In the genomic region with DNA sequence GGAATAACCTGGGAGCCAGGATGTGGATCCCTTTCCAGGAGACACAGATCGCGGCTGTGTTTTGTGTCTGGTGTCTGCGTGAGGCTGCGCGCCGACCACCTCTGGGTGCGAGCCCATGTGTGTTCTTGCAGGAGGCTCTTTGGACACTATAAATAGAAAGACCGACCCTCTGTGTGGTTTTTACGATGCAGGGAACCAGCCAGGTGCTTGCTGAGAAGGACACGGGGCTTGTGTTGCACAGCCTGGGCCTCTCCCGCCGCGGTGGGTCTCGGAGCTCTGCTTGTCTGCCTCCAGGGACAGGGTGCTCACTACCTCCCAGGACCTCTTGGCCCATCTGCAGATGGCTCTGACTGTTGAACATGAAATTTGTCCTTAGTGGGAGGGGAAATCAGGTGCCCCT, we compare ENCODE assay signal across 9 cellular contexts. TPM values are rescaled to one million over a fixed set of nuclear protein-coding genes. Genes with fewer than 3 reads are reported as not detected.
DNase-seq lines count a peak whose midpoint lies in the region; ATAC-seq and TF ChIP-seq lines count a peak whose summit lies in the region.
"Had no signal": no experiment of that assay in that cellular context is flagged by ENCODE, and none has a peak within 500 bp of the region (broad histone marks: within the 10 kb centered on the region; RNA-seq: fewer than 3 reads in every experiment).

No MANE protein-coding gene starts in this region.

- peaks cover 47% of the 10 kb centered on the region for H3K27me3 Mint-ChIP-seq in T-helper 2 cell treated with Interferon-gamma antibody and Interleukin-4, amounts not matched to agents 5 μg/mL and 100 μg/mL, for 36 hours (ENCODE audit: low read depth)

- peak overlapping the region; percentile 82 for H3K4me2 ChIP-seq in fibroblast of lung (ENCODE audit: extremely low read depth, insufficient read depth, low read length)

- H3K36me3 ChIP-seq in fibroblast of lung (ENCODE audit: control insufficient read depth, insufficient read depth, low read length), result no peaks in the 10 kb centered on the region

- no peaks in the 10 kb centered on the region for H3K79me2 ChIP-seq in fibroblast of lung (ENCODE audit: control insufficient read depth, insufficient read depth, low read length)

- H3K27ac ChIP-seq in fibroblast of lung (ENCODE audit: insufficient read depth, low read length), result no peak overlapping the region

- peak overlapping the region; percentile 68 for H2AFZ ChIP-seq in fibroblast of lung (ENCODE audit: low read length)

- no peaks in the 10 kb centered on the region for H3K36me3 Mint-ChIP-seq in T-helper 2 cell treated with Interferon-gamma antibody and Interleukin-4, amounts not matched to agents 5 μg/mL and 100 μg/mL, for 36 hours (ENCODE audit: low read depth)

- no peak overlapping the region for H3K27ac Mint-ChIP-seq in T-helper 2 cell treated with Interferon-gamma antibody and Interleukin-4, amounts not matched to agents 5 μg/mL and 100 μg/mL, for 36 hours

- H3K4me3 ChIP-seq in fibroblast of lung (replicated peaks in 1 of 4; ENCODE audit: control extremely low read depth in 1 of 4, insufficient read depth in 1 of 4, low read depth in 3 of 4, low read length in 4 of 4), result peak overlapping the region; percentile 33 to 65 (median 50)
- H3K4me3 ChIP-seq in retinal pigment epithelial cell (ENCODE audit: low read length), result peak overlapping the region; percentile 45

- H3K4me1 ChIP-seq in fibroblast of lung (ENCODE audit: control insufficient read depth, extremely low read depth, insufficient read depth, low read length), result peaks cover 7% of the 10 kb centered on the region

- H3K4me3 Mint-ChIP-seq in T-helper 2 cell treated with Interferon-gamma antibody and Interleukin-4, amounts not matched to agents 5 μg/mL and 100 μg/mL, for 36 hours, result peak overlapping the region; percentile 44

- DNase-seq in T-helper 2 cell treated with Interferon-gamma antibody and Interleukin-4, amounts not matched to agents 5 μg/mL and 100 μg/mL, for 36 hours (ENCODE audit: low spot score), result no peak
- no peak for DNase-seq in T-helper 2 cell
- no peak for DNase-seq in fibroblast of lung (ENCODE audit: low read depth in 2 of 2)
- no peak for DNase-seq in retinal pigment epithelial cell (ENCODE audit: low read depth)
- no peak for DNase-seq in putamen (ENCODE audit: low spot score)
- DNase-seq in COLO668 (lab: John Stamatoyannopoulos, UW; ENCODE audit: unreplicated experiment), result no peak
- DNase-seq: left ventricle myocardium superior had no signal

- ATAC-seq in SK-N-SH treated with all-trans-retinoic acid at 6 μM for 48 hours (peak; percentile 50), HG02678 (IDR thresholded peaks at IDR 0.05; ENCODE audit: unreplicated experiment) (no peak)
- ATAC-seq: left ventricle myocardium superior had no signal

- H3K9me3 Mint-ChIP-seq in T-helper 2 cell treated with Interferon-gamma antibody and Interleukin-4, amounts not matched to agents 5 μg/mL and 100 μg/mL, for 36 hours, result no peaks in the 10 kb centered on the region

- H3K9me3 ChIP-seq in fibroblast of lung (ENCODE audit: control insufficient read depth, insufficient read depth, low read depth, low read length), result no peaks in the 10 kb centered on the region

- no peaks in the 10 kb centered on the region for H4K20me1 ChIP-seq in fibroblast of lung (ENCODE audit: control insufficient read depth, extremely low read depth, insufficient read depth, low read length)

- TF ChIP-seq CTCF in fibroblast of lung (conservative IDR thresholded peaks at IDR 0.05 in 1 of 2, IDR thresholded peaks at IDR 0.05 in 1 of 2; ENCODE audit: low read depth in 1 of 2, low read length in 2 of 2), result no peak
- TF ChIP-seq CTCF in retinal pigment epithelial cell (conservative IDR thresholded peaks at IDR 0.05; ENCODE audit: low read depth, low read length), result no peak

- no peaks in the 10 kb centered on the region for H3K4me1 Mint-ChIP-seq in T-helper 2 cell treated with Interferon-gamma antibody and Interleukin-4, amounts not matched to agents 5 μg/mL and 100 μg/mL, for 36 hours (ENCODE audit: low read depth)

- H3K27me3 ChIP-seq in fibroblast of lung (ENCODE audit: control insufficient read depth, insufficient read depth, low read length), result peaks cover 7% of the 10 kb centered on the region

- no peak overlapping the region for H3K9ac ChIP-seq in fibroblast of lung (ENCODE audit: insufficient read depth, low read length)

TF ChIP-seq in SK-N-SH treated with all-trans-retinoic acid at 6 μM for 48 hours, 23 proteins besides CTCF, POLR2A, EP300 and RAD21:
- no peak for TF ChIP-seq RARB (CRISPR knock-in tag; IDR thresholded peaks at IDR 0.05)
- TF ChIP-seq ISL1 (CRISPR knock-in tag; IDR thresholded peaks at IDR 0.05), result no peak
- TF ChIP-seq, protein P1, sequence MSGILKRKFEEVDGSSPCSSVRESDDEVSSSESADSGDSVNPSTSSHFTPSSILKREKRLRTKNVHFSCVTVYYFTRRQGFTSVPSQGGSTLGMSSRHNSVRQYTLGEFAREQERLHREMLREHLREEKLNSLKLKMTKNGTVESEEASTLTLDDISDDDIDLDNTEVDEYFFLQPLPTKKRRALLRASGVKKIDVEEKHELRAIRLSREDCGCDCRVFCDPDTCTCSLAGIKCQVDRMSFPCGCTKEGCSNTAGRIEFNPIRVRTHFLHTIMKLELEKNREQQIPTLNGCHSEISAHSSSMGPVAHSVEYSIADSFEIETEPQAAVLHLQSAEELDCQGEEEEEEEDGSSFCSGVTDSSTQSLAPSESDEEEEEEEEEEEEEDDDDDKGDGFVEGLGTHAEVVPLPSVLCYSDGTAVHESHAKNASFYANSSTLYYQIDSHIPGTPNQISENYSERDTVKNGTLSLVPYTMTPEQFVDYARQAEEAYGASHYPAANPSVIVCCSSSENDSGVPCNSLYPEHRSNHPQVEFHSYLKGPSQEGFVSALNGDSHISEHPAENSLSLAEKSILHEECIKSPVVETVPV (CRISPR knock-in tag; IDR thresholded peaks at IDR 0.05), result no peak
- TF ChIP-seq ZC3H10 (CRISPR knock-in tag; IDR thresholded peaks at IDR 0.05), result no peak
- TF ChIP-seq BACH2 (CRISPR knock-in tag; IDR thresholded peaks at IDR 0.05; ENCODE audit: borderline replicate concordance), result no peak
- no peak for TF ChIP-seq ARNTL (CRISPR knock-in tag; IDR thresholded peaks at IDR 0.05; ENCODE audit: borderline replicate concordance, low read depth)
- TF ChIP-seq, protein P2, sequence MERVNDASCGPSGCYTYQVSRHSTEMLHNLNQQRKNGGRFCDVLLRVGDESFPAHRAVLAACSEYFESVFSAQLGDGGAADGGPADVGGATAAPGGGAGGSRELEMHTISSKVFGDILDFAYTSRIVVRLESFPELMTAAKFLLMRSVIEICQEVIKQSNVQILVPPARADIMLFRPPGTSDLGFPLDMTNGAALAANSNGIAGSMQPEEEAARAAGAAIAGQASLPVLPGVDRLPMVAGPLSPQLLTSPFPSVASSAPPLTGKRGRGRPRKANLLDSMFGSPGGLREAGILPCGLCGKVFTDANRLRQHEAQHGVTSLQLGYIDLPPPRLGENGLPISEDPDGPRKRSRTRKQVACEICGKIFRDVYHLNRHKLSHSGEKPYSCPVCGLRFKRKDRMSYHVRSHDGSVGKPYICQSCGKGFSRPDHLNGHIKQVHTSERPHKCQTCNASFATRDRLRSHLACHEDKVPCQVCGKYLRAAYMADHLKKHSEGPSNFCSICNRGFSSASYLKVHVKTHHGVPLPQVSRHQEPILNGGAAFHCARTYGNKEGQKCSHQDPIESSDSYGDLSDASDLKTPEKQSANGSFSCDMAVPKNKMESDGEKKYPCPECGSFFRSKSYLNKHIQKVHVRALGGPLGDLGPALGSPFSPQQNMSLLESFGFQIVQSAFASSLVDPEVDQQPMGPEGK (CRISPR knock-in tag; IDR thresholded peaks at IDR 0.05; ENCODE audit: borderline replicate concordance), result no peak
- TF ChIP-seq, protein P3, sequence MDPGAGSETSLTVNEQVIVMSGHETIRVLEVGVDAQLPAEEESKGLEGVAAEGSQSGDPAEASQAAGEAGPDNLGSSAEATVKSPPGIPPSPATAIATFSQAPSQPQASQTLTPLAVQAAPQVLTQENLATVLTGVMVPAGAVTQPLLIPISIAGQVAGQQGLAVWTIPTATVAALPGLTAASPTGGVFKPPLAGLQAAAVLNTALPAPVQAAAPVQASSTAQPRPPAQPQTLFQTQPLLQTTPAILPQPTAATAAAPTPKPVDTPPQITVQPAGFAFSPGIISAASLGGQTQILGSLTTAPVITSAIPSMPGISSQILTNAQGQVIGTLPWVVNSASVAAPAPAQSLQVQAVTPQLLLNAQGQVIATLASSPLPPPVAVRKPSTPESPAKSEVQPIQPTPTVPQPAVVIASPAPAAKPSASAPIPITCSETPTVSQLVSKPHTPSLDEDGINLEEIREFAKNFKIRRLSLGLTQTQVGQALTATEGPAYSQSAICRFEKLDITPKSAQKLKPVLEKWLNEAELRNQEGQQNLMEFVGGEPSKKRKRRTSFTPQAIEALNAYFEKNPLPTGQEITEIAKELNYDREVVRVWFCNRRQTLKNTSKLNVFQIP (CRISPR knock-in tag; IDR thresholded peaks at IDR 0.05; ENCODE audit: borderline replicate concordance, low read depth), result no peak

RNA-seq across cellular contexts. Expression of a gene that starts 0.5 kb away (rescaled TPM):
- 1.3 and 2.1 TPM in 2 replicates for total RNA-seq in fibroblast of lung
- polyA plus RNA-seq in fibroblast of lung, result 1.3 and 4.2 TPM in 2 replicates
- 1.4 and 4.5 TPM in 2 replicates for polyA plus RNA-seq in fibroblast of lung (2012)
- polyA minus RNA-seq in fibroblast of lung (ENCODE audit: low replicate concordance), result 8.1 and 15.3 TPM in 2 replicates

RNA-seq across cellular contexts. Expression of a gene that starts 22.4 kb away (rescaled TPM):
- 28.0 and 37.5 TPM in 2 replicates for total RNA-seq in fibroblast of lung
- polyA plus RNA-seq in fibroblast of lung, result 42.8 and 53.9 TPM in 2 replicates
- polyA plus RNA-seq in fibroblast of lung (2012), result 55.8 and 78.3 TPM in 2 replicates
- 104 and 156 TPM in 2 replicates for polyA minus RNA-seq in fibroblast of lung (ENCODE audit: low replicate concordance)

RNA-seq across cellular contexts. Expression of a gene that starts 25.9 kb away (rescaled TPM):
- 32.9 and 47.9 TPM in 2 replicates for total RNA-seq in fibroblast of lung
- 13.2 and 15.9 TPM in 2 replicates for polyA plus RNA-seq in fibroblast of lung
- 15.9 and 22.1 TPM in 2 replicates for polyA plus RNA-seq in fibroblast of lung (2012)
- polyA minus RNA-seq in fibroblast of lung (ENCODE audit: low replicate concordance), result 54.4 and 72.1 TPM in 2 replicates

RNA-seq across cellular contexts. Expression of a gene that starts 53.4 kb away (rescaled TPM):
- 1.5 and 3.5 TPM in 2 replicates for total RNA-seq in fibroblast of lung
- 1.4 and 2.3 TPM in 2 replicates for polyA plus RNA-seq in fibroblast of lung
- polyA plus RNA-seq in fibroblast of lung (2012), result 9.6 and 10.0 TPM in 2 replicates
- 7.0 and 16.1 TPM in 2 replicates for polyA minus RNA-seq in fibroblast of lung (ENCODE audit: low replicate concordance)
